15 cellular contexts compared by ENCODE assay signal in genomic region chr13:92196566-92197256, GRCh38.
DNase-seq lines count a peak whose midpoint lies in the region; ATAC-seq and TF ChIP-seq lines count a peak whose summit lies in the region.
"Had no signal": no experiment of that assay in that cellular context is flagged by ENCODE, and none has a peak within 500 bp of the region (broad histone marks: within the 10 kb centered on the region; RNA-seq: fewer than 3 reads in every experiment).

No MANE protein-coding gene starts in this region.

- H3K4me3 Mint-ChIP-seq in mesothelial cell of epicardium: peak overlapping the region; percentile 16
- H3K4me3 Mint-ChIP-seq: central memory CD8-positive, alpha-beta T cell; effector memory CD8-positive, alpha-beta T cell; T-helper 1 cell treated with Interleukin-12 subunit alpha and Interleukin-12 subunit beta and Interleukin-4 antibody, amounts not matched to agents 30 μg/mL and 1 μg/mL, for 36 hours had no signal

- H3K27me3 ChIP-seq in MG63: no peaks in the 10 kb centered on the region
- no peaks in the 10 kb centered on the region for H3K27me3 ChIP-seq in brain microvascular endothelial cell (replicated peaks)
- H3K27me3 ChIP-seq: right lobe of liver had no signal

- H3K4me3 ChIP-seq in MG63: peak overlapping the region; percentile 10
- peak overlapping the region; percentile 7 for H3K4me3 ChIP-seq in brain microvascular endothelial cell (ENCODE audit: low read depth, low read length)
- H3K4me3 ChIP-seq: right lobe of liver had no signal

- peaks cover 8% of the 10 kb centered on the region for H3K9me3 Mint-ChIP-seq in mesothelial cell of epicardium
- H3K9me3 Mint-ChIP-seq: central memory CD8-positive, alpha-beta T cell; T-helper 1 cell treated with Interleukin-12 subunit alpha and Interleukin-12 subunit beta and Interleukin-4 antibody, amounts not matched to agents 30 μg/mL and 1 μg/mL, for 36 hours had no signal

- no peak for ATAC-seq in activated CD4-positive, CD25-positive, alpha-beta regulatory T cell treated with anti-CD3 and anti-CD28 coated beads, Interleukin-2, amount 50 U/mL, for 24 hours
- ATAC-seq: effector memory CD8-positive, alpha-beta T cell; right lobe of liver had no signal

- H3K36me3 ChIP-seq in MG63: no peaks in the 10 kb centered on the region
- no peaks in the 10 kb centered on the region for H3K36me3 ChIP-seq in brain microvascular endothelial cell (replicated peaks)
- H3K36me3 ChIP-seq: right lobe of liver had no signal

- H3K4me1 Mint-ChIP-seq in mesothelial cell of epicardium: peaks cover 11% of the 10 kb centered on the region
- H3K4me1 Mint-ChIP-seq: central memory CD8-positive, alpha-beta T cell had no signal

- H3K36me3 Mint-ChIP-seq in mesothelial cell of epicardium: peaks cover 4% of the 10 kb centered on the region

- H3K27me3 Mint-ChIP-seq in mesothelial cell of epicardium (ENCODE audit: low read depth): no peaks in the 10 kb centered on the region
- H3K27me3 Mint-ChIP-seq: central memory CD8-positive, alpha-beta T cell; effector memory CD8-positive, alpha-beta T cell had no signal

- peak overlapping the region; percentile 6 for H3K27ac ChIP-seq in brain microvascular endothelial cell
- H3K27ac ChIP-seq: right lobe of liver had no signal

- TF ChIP-seq CTCF in brain microvascular endothelial cell (IDR thresholded peaks at IDR 0.05; ENCODE audit: low read depth, low read length, missing control alignments) (no peak), mesothelial cell of epicardium (IDR thresholded peaks at IDR 0.05; ENCODE audit: unreplicated experiment) (no peak)

- H3K27ac Mint-ChIP-seq in mesothelial cell of epicardium: peak overlapping the region; percentile 66
- H3K27ac Mint-ChIP-seq: effector memory CD8-positive, alpha-beta T cell; T-helper 1 cell treated with Interleukin-12 subunit alpha and Interleukin-12 subunit beta and Interleukin-4 antibody, amounts not matched to agents 30 μg/mL and 1 μg/mL, for 36 hours had no signal

- DNase-seq in MG63 (no peak), NCI-H69 (lab: John Stamatoyannopoulos, UW) (peak; percentile 62), brain microvascular endothelial cell (peak; percentile 23), mesothelial cell of epicardium (ENCODE audit: low spot score in 2 of 2, unreplicated experiment in 2 of 2) (no peak), inferior parietal cortex (ENCODE audit: extremely low spot score) (no peak)
- DNase-seq in stimulated activated CD4-positive, alpha-beta T cell treated with anti-CD3 and anti-CD28 coated beads, Interleukin-4, amount 100 ng/mL, for 1 hour: no peak
- DNase-seq in activated CD4-positive, alpha-beta T cell treated with anti-CD3 and anti-CD28 coated beads, Interleukin-2, amount 50 U/mL, for 4 hours: no peak
- DNase-seq: activated CD4-positive, CD25-positive, alpha-beta regulatory T cell; effector memory CD8-positive, alpha-beta T cell; hypothalamus; right lobe of liver; stimulated activated CD4-positive, alpha-beta T cell treated with anti-CD3 and anti-CD28 coated beads, Interleukin-2, amount 100 ng/mL, for 24 hours had no signal

- in situ Hi-C loops in brain microvascular endothelial cell (cut with HindIII; ENCODE audit: low pct_ligation_motif_present, low sequenced_read_pairs): no loop called here

- no peaks in the 10 kb centered on the region for H3K9me3 ChIP-seq in MG63
- H3K9me3 ChIP-seq: right lobe of liver had no signal

Comparison
In these comparisons a context has a peak if more than half of its experiments do, and no peak if none do; other contexts are left out.
1. DNase-seq: peak in NCI-H69 (single experiment) and brain microvascular endothelial cell (single experiment); none in MG63 (single experiment), mesothelial cell of epicardium (0 of 2), stimulated activated CD4-positive, alpha-beta T cell treated with anti-CD3 and anti-CD28 coated beads, Interleukin-4, amount 100 ng/mL, for 1 hour (single experiment), activated CD4-positive, alpha-beta T cell treated with anti-CD3 and anti-CD28 coated beads, Interleukin-2, amount 50 U/mL, for 4 hours (0 of 2) and inferior parietal cortex (single experiment).